Comparison of ENCODE assay signal across 1 cellular context in the genomic region with DNA sequence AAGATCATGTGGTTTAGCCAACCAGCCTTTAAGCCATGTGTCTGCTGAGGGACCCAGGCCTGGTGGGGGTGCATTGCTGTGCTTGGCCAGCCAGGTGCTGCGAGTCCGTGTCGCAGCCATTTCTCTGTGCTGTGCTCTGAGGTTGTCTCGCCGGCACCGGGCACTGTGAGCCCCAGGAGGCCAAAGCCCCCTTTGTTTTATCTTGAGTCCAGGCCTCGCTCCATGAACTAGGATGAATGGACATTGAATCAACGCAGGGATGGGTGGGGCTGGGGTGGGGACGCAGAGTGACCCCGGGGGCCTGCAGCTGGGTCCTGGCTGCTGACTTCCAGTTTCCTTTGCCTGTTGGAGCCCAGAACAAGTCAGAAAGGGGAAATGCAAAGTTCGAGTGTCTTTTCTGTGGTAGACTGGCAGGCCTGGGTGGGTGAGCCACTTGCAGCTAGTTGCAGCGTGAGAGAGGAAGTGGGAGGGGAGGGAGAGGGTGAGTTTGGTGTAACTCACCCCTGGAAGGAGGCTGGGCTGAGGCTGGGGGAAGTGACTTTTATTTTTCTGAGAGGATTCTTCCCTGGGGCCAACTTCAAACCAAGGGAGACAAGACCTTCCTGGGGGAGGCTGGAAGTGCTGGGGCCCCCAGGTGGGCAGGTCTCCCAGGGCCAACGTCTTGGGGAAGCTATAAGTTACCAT.
TF ChIP-seq lines count a peak whose summit lies in the region.

No MANE protein-coding gene starts in this region.

TF ChIP-seq in GM12878, 131 proteins besides CTCF, POLR2A, EP300 and RAD21 (continued from another document and continues in another):
- TF ChIP-seq, protein P1, sequence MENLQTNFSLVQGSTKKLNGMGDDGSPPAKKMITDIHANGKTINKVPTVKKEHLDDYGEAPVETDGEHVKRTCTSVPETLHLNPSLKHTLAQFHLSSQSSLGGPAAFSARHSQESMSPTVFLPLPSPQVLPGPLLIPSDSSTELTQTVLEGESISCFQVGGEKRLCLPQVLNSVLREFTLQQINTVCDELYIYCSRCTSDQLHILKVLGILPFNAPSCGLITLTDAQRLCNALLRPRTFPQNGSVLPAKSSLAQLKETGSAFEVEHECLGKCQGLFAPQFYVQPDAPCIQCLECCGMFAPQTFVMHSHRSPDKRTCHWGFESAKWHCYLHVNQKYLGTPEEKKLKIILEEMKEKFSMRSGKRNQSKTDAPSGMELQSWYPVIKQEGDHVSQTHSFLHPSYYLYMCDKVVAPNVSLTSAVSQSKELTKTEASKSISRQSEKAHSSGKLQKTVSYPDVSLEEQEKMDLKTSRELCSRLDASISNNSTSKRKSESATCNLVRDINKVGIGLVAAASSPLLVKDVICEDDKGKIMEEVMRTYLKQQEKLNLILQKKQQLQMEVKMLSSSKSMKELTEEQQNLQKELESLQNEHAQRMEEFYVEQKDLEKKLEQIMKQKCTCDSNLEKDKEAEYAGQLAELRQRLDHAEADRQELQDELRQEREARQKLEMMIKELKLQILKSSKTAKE (IDR thresholded peaks at IDR 0.05; ENCODE audit: low read depth, poor library complexity, severe bottlenecking), result peak; percentile 18
- TF ChIP-seq ASH2L (IDR thresholded peaks at IDR 0.05; ENCODE audit: borderline replicate concordance, low read depth), result no peak
- no peak for TF ChIP-seq RELA (IDR thresholded peaks at IDR 0.05; ENCODE audit: borderline replicate concordance, partially characterized antibody)
- TF ChIP-seq, protein P2, sequence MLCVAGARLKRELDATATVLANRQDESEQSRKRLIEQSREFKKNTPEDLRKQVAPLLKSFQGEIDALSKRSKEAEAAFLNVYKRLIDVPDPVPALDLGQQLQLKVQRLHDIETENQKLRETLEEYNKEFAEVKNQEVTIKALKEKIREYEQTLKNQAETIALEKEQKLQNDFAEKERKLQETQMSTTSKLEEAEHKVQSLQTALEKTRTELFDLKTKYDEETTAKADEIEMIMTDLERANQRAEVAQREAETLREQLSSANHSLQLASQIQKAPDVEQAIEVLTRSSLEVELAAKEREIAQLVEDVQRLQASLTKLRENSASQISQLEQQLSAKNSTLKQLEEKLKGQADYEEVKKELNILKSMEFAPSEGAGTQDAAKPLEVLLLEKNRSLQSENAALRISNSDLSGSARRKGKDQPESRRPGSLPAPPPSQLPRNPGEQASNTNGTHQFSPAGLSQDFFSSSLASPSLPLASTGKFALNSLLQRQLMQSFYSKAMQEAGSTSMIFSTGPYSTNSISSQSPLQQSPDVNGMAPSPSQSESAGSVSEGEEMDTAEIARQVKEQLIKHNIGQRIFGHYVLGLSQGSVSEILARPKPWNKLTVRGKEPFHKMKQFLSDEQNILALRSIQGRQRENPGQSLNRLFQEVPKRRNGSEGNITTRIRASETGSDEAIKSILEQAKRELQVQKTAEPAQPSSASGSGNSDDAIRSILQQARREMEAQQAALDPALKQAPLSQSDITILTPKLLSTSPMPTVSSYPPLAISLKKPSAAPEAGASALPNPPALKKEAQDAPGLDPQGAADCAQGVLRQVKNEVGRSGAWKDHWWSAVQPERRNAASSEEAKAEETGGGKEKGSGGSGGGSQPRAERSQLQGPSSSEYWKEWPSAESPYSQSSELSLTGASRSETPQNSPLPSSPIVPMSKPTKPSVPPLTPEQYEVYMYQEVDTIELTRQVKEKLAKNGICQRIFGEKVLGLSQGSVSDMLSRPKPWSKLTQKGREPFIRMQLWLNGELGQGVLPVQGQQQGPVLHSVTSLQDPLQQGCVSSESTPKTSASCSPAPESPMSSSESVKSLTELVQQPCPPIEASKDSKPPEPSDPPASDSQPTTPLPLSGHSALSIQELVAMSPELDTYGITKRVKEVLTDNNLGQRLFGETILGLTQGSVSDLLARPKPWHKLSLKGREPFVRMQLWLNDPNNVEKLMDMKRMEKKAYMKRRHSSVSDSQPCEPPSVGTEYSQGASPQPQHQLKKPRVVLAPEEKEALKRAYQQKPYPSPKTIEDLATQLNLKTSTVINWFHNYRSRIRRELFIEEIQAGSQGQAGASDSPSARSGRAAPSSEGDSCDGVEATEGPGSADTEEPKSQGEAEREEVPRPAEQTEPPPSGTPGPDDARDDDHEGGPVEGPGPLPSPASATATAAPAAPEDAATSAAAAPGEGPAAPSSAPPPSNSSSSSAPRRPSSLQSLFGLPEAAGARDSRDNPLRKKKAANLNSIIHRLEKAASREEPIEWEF (IDR thresholded peaks at IDR 0.05; ENCODE audit: insufficient replicate concordance, low read depth, low read length), result peak; percentile 52
- TF ChIP-seq PAX8 (IDR thresholded peaks at IDR 0.05), result no peak
- TF ChIP-seq, protein P3, sequence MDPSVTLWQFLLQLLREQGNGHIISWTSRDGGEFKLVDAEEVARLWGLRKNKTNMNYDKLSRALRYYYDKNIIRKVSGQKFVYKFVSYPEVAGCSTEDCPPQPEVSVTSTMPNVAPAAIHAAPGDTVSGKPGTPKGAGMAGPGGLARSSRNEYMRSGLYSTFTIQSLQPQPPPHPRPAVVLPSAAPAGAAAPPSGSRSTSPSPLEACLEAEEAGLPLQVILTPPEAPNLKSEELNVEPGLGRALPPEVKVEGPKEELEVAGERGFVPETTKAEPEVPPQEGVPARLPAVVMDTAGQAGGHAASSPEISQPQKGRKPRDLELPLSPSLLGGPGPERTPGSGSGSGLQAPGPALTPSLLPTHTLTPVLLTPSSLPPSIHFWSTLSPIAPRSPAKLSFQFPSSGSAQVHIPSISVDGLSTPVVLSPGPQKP (IDR thresholded peaks at IDR 0.05; ENCODE audit: low read depth, low read length), result peak; percentile 43
- TF ChIP-seq SIN3A (IDR thresholded peaks at IDR 0.05; ENCODE audit: low read depth, low read length), result peak; percentile 76; the same call in 1 of the 2 replicates
- no peak for TF ChIP-seq HCFC1 (IDR thresholded peaks at IDR 0.05; ENCODE audit: low read length)
- TF ChIP-seq, protein P4, sequence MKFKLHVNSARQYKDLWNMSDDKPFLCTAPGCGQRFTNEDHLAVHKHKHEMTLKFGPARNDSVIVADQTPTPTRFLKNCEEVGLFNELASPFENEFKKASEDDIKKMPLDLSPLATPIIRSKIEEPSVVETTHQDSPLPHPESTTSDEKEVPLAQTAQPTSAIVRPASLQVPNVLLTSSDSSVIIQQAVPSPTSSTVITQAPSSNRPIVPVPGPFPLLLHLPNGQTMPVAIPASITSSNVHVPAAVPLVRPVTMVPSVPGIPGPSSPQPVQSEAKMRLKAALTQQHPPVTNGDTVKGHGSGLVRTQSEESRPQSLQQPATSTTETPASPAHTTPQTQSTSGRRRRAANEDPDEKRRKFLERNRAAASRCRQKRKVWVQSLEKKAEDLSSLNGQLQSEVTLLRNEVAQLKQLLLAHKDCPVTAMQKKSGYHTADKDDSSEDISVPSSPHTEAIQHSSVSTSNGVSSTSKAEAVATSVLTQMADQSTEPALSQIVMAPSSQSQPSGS (IDR thresholded peaks at IDR 0.05; ENCODE audit: low read length), result no peak
- no peak for TF ChIP-seq SMAD1 (IDR thresholded peaks at IDR 0.05; ENCODE audit: low read depth, partially characterized antibody)
- no peak for TF ChIP-seq TCF7 (IDR thresholded peaks at IDR 0.05; ENCODE audit: borderline replicate concordance)
- no peak for TF ChIP-seq ZSCAN29 (IDR thresholded peaks at IDR 0.05)
- TF ChIP-seq BACH1 (IDR thresholded peaks at IDR 0.05; ENCODE audit: borderline replicate concordance), result peak; percentile 7; the same call in 1 of the 2 replicates
- no peak for TF ChIP-seq KAT2A (conservative IDR thresholded peaks at IDR 0.05; ENCODE audit: control insufficient read depth, low read depth, low read length)
- TF ChIP-seq, protein P5, sequence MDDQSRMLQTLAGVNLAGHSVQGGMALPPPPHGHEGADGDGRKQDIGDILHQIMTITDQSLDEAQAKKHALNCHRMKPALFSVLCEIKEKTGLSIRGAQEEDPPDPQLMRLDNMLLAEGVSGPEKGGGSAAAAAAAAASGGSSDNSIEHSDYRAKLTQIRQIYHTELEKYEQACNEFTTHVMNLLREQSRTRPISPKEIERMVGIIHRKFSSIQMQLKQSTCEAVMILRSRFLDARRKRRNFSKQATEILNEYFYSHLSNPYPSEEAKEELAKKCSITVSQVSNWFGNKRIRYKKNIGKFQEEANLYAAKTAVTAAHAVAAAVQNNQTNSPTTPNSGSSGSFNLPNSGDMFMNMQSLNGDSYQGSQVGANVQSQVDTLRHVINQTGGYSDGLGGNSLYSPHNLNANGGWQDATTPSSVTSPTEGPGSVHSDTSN (IDR thresholded peaks at IDR 0.05; ENCODE audit: insufficient replicate concordance, low read depth, low read length), result peak; percentile 44
- TF ChIP-seq MYC (IDR thresholded peaks at IDR 0.05; ENCODE audit: insufficient read depth, insufficient read length, insufficient replicate concordance, low read length, severe bottlenecking), result no peak
- TF ChIP-seq GATAD2B (conservative IDR thresholded peaks at IDR 0.05; ENCODE audit: low read depth), result no peak
- TF ChIP-seq NFYA (IDR thresholded peaks at IDR 0.05; ENCODE audit: borderline replicate concordance, low read depth, low read length), result no peak
- TF ChIP-seq BCL11A (IDR thresholded peaks at IDR 0.05; ENCODE audit: low read depth, low read length), result 0 out of 2 replicates have a peak, but pooled peaks have one; percentile 47
- TF ChIP-seq CBX3 (IDR thresholded peaks at IDR 0.05; ENCODE audit: borderline replicate concordance, low read depth), result no peak
- TF ChIP-seq, protein P6, sequence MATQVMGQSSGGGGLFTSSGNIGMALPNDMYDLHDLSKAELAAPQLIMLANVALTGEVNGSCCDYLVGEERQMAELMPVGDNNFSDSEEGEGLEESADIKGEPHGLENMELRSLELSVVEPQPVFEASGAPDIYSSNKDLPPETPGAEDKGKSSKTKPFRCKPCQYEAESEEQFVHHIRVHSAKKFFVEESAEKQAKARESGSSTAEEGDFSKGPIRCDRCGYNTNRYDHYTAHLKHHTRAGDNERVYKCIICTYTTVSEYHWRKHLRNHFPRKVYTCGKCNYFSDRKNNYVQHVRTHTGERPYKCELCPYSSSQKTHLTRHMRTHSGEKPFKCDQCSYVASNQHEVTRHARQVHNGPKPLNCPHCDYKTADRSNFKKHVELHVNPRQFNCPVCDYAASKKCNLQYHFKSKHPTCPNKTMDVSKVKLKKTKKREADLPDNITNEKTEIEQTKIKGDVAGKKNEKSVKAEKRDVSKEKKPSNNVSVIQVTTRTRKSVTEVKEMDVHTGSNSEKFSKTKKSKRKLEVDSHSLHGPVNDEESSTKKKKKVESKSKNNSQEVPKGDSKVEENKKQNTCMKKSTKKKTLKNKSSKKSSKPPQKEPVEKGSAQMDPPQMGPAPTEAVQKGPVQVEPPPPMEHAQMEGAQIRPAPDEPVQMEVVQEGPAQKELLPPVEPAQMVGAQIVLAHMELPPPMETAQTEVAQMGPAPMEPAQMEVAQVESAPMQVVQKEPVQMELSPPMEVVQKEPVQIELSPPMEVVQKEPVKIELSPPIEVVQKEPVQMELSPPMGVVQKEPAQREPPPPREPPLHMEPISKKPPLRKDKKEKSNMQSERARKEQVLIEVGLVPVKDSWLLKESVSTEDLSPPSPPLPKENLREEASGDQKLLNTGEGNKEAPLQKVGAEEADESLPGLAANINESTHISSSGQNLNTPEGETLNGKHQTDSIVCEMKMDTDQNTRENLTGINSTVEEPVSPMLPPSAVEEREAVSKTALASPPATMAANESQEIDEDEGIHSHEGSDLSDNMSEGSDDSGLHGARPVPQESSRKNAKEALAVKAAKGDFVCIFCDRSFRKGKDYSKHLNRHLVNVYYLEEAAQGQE (IDR thresholded peaks at IDR 0.05; ENCODE audit: low read depth, low read length), result no peak
- TF ChIP-seq, protein P7, sequence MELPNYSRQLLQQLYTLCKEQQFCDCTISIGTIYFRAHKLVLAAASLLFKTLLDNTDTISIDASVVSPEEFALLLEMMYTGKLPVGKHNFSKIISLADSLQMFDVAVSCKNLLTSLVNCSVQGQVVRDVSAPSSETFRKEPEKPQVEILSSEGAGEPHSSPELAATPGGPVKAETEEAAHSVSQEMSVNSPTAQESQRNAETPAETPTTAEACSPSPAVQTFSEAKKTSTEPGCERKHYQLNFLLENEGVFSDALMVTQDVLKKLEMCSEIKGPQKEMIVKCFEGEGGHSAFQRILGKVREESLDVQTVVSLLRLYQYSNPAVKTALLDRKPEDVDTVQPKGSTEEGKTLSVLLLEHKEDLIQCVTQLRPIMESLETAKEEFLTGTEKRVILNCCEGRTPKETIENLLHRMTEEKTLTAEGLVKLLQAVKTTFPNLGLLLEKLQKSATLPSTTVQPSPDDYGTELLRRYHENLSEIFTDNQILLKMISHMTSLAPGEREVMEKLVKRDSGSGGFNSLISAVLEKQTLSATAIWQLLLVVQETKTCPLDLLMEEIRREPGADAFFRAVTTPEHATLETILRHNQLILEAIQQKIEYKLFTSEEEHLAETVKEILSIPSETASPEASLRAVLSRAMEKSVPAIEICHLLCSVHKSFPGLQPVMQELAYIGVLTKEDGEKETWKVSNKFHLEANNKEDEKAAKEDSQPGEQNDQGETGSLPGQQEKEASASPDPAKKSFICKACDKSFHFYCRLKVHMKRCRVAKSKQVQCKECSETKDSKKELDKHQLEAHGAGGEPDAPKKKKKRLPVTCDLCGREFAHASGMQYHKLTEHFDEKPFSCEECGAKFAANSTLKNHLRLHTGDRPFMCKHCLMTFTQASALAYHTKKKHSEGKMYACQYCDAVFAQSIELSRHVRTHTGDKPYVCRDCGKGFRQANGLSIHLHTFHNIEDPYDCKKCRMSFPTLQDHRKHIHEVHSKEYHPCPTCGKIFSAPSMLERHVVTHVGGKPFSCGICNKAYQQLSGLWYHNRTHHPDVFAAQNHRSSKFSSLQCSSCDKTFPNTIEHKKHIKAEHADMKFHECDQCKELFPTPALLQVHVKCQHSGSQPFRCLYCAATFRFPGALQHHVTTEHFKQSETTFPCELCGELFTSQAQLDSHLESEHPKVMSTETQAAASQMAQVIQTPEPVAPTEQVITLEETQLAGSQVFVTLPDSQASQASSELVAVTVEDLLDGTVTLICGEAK (IDR thresholded peaks at IDR 0.05; ENCODE audit: borderline replicate concordance), result no peak
- TF ChIP-seq, protein P8, sequence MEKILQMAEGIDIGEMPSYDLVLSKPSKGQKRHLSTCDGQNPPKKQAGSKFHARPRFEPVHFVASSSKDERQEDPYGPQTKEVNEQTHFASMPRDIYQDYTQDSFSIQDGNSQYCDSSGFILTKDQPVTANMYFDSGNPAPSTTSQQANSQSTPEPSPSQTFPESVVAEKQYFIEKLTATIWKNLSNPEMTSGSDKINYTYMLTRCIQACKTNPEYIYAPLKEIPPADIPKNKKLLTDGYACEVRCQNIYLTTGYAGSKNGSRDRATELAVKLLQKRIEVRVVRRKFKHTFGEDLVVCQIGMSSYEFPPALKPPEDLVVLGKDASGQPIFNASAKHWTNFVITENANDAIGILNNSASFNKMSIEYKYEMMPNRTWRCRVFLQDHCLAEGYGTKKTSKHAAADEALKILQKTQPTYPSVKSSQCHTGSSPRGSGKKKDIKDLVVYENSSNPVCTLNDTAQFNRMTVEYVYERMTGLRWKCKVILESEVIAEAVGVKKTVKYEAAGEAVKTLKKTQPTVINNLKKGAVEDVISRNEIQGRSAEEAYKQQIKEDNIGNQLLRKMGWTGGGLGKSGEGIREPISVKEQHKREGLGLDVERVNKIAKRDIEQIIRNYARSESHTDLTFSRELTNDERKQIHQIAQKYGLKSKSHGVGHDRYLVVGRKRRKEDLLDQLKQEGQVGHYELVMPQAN (conservative IDR thresholded peaks at IDR 0.05), result no peak
- TF ChIP-seq, protein P9, sequence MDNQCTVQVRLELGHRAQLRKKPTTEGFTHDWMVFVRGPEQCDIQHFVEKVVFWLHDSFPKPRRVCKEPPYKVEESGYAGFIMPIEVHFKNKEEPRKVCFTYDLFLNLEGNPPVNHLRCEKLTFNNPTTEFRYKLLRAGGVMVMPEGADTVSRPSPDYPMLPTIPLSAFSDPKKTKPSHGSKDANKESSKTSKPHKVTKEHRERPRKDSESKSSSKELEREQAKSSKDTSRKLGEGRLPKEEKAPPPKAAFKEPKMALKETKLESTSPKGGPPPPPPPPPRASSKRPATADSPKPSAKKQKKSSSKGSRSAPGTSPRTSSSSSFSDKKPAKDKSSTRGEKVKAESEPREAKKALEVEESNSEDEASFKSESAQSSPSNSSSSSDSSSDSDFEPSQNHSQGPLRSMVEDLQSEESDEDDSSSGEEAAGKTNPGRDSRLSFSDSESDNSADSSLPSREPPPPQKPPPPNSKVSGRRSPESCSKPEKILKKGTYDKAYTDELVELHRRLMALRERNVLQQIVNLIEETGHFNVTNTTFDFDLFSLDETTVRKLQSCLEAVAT (IDR thresholded peaks at IDR 0.05), result peak; percentile 100
- no peak for TF ChIP-seq NFIC (IDR thresholded peaks at IDR 0.05; ENCODE audit: low read depth, low read length)
